6 cellular contexts compared by ENCODE assay signal in genomic region chr7:22758576-22758975, GRCh38. TPM values are rescaled to one million over a fixed set of nuclear protein-coding genes. Genes with fewer than 3 reads are reported as not detected.
"Had no signal": no experiment of that assay in that cellular context is flagged by ENCODE, and none has a peak within 500 bp of the region (broad histone marks: within the 10 kb centered on the region; RNA-seq: fewer than 3 reads in every experiment).

No MANE protein-coding gene starts in this region.

- ATAC-seq: GM23338 had no signal

- H3K4me3 Mint-ChIP-seq: GM23338, H9 had no signal

- H3K4me1 Mint-ChIP-seq: GM23338, H9 had no signal

- DNase-seq: H9, HCEC 1CT, IMR-90, KBM-7 had no signal

- H3K4me3 ChIP-seq: GM23338 had no signal

RNA-seq across cellular contexts. Expression of gene IL6, which starts 31.6 kb away (rescaled TPM):
- total RNA-seq: GM23338, HT-29 had no signal
